11 cellular contexts compared by ENCODE assay signal in genomic region chr2:219293736-219294201, GRCh38. TPM values are rescaled to one million over a fixed set of nuclear protein-coding genes. Genes with fewer than 3 reads are reported as not detected.
DNase-seq lines count a peak whose midpoint lies in the region; ATAC-seq and TF ChIP-seq lines count a peak whose summit lies in the region.
"Had no signal": no experiment of that assay in that cellular context is flagged by ENCODE, and none has a peak within 500 bp of the region (broad histone marks: within the 10 kb centered on the region; RNA-seq: fewer than 3 reads in every experiment).

No MANE protein-coding gene starts in this region.

- no peak for TF ChIP-seq CTCF in type B pancreatic cell (conservative IDR thresholded peaks at IDR 0.05)

- H3K27ac Mint-ChIP-seq in activated naive CD4-positive, alpha-beta T cell treated with anti-CD3 and anti-CD28 coated beads, Interleukin-2, amount 10 ng/mL, durations not matched to agents 7 days and 5 days = no peak overlapping the region
- H3K27ac Mint-ChIP-seq in activated naive CD8-positive, alpha-beta T cell = peak overlapping the region; percentile 79
- peak overlapping the region; percentile 16 for H3K27ac Mint-ChIP-seq in type B pancreatic cell

- H3K4me1 Mint-ChIP-seq in activated naive CD4-positive, alpha-beta T cell treated with anti-CD3 and anti-CD28 coated beads, Interleukin-2, amount 10 ng/mL, durations not matched to agents 7 days and 5 days = peaks cover 31% of the 10 kb centered on the region
- H3K4me1 Mint-ChIP-seq in activated naive CD8-positive, alpha-beta T cell (ENCODE audit: low read depth) = peaks cover 22% of the 10 kb centered on the region
- no peaks in the 10 kb centered on the region for H3K4me1 Mint-ChIP-seq in type B pancreatic cell (ENCODE audit: unreplicated experiment)

- no peak for DNase-seq in activated naive CD4-positive, alpha-beta T cell treated with anti-CD3 and anti-CD28 coated beads, Interleukin-2, amount 10 ng/mL, durations not matched to agents 7 days and 5 days
- DNase-seq in activated naive CD4-positive, alpha-beta T cell treated with Interleukin-2 at 50 U/mL for 16 hours = no peak
- DNase-seq in mesenteric fat pad (ENCODE audit: low spot score) = peak; percentile 76
- no peak for DNase-seq in type B pancreatic cell (ENCODE audit: extremely low spot score, unreplicated experiment)
- no peak for DNase-seq in stimulated activated CD4-positive, alpha-beta T cell treated with anti-CD3 and anti-CD28 coated beads, Interleukin-12 subunit alpha, Interleukin-12 subunit beta, amount 100 ng/mL, for 4 hours
- DNase-seq: lower lobe of right lung had no signal

- H3K36me3 Mint-ChIP-seq in activated naive CD4-positive, alpha-beta T cell treated with anti-CD3 and anti-CD28 coated beads, Interleukin-2, amount 10 ng/mL, durations not matched to agents 7 days and 5 days = no peaks in the 10 kb centered on the region
- H3K36me3 Mint-ChIP-seq in activated naive CD8-positive, alpha-beta T cell = no peaks in the 10 kb centered on the region
- no peaks in the 10 kb centered on the region for H3K36me3 Mint-ChIP-seq in type B pancreatic cell

- CTCF ChIA-PET in activated naive CD4-positive, alpha-beta T cell treated with anti-CD3 and anti-CD28 coated beads, Interleukin-2, amount 10 ng/mL, durations not matched to agents 7 days and 5 days (lab: Charles Lee) = interaction anchor here (1.1 to 14.6 kb wide), 10 partner anchors 10 to 134 kb away, joined by 3 to 267 read pairs (median 8); partner anchors contain the start of genes DNAJB2, GLB1L, NHEJ1 and STK16

- no peaks in the 10 kb centered on the region for H3K9me3 Mint-ChIP-seq in activated naive CD4-positive, alpha-beta T cell treated with anti-CD3 and anti-CD28 coated beads, Interleukin-2, amount 10 ng/mL, durations not matched to agents 7 days and 5 days
- H3K9me3 Mint-ChIP-seq in activated naive CD8-positive, alpha-beta T cell (ENCODE audit: low read depth) = no peaks in the 10 kb centered on the region
- H3K9me3 Mint-ChIP-seq in type B pancreatic cell = no peaks in the 10 kb centered on the region

- peaks cover 72% of the 10 kb centered on the region for H3K27me3 Mint-ChIP-seq in activated naive CD4-positive, alpha-beta T cell treated with anti-CD3 and anti-CD28 coated beads, Interleukin-2, amount 10 ng/mL, durations not matched to agents 7 days and 5 days
- no peaks in the 10 kb centered on the region for H3K27me3 Mint-ChIP-seq in activated naive CD8-positive, alpha-beta T cell
- H3K27me3 Mint-ChIP-seq in type B pancreatic cell = peaks cover 39% of the 10 kb centered on the region

- ATAC-seq in HG02610 (IDR thresholded peaks at IDR 0.05; ENCODE audit: unreplicated experiment) (no peak), HG02852 (IDR thresholded peaks at IDR 0.05; ENCODE audit: unreplicated experiment) (no peak)

- H3K4me3 Mint-ChIP-seq in activated naive CD4-positive, alpha-beta T cell treated with anti-CD3 and anti-CD28 coated beads, Interleukin-2, amount 10 ng/mL, durations not matched to agents 7 days and 5 days = peak overlapping the region; percentile 44
- peak overlapping the region; percentile 80 for H3K4me3 Mint-ChIP-seq in activated naive CD8-positive, alpha-beta T cell
- H3K4me3 Mint-ChIP-seq in type B pancreatic cell = peak overlapping the region; percentile 83

RNA-seq across cellular contexts. Expression of gene DNAJB2, which starts 14.6 kb away (rescaled TPM):
- total RNA-seq in mesenteric fat pad (67.5 TPM), type B pancreatic cell (ENCODE audit: low replicate concordance) (68.5 and 109 TPM in 2 replicates)

RNA-seq across cellular contexts. Expression of gene PTPRN, which starts 15.4 kb away (rescaled TPM):
- total RNA-seq in mesenteric fat pad = not detected
- total RNA-seq in type B pancreatic cell (ENCODE audit: low replicate concordance) = 17.5 and 35.6 TPM in 2 replicates
- total RNA-seq: lower lobe of right lung, Right ventricle myocardium inferior had no signal

RNA-seq across cellular contexts. Expression of gene RESP18, which starts 38.8 kb away (rescaled TPM):
- total RNA-seq in mesenteric fat pad (not detected), type B pancreatic cell (ENCODE audit: low replicate concordance) (not detected in 2 replicates)
- total RNA-seq: epithelial cell of proximal tubule, lower lobe of right lung, Right ventricle myocardium inferior had no signal

RNA-seq across cellular contexts. Expression of gene TUBA4A, which starts 40.1 kb away (rescaled TPM):
- total RNA-seq in mesenteric fat pad = 21.7 TPM
- 25.4 and 81.1 TPM in 2 replicates for total RNA-seq in type B pancreatic cell (ENCODE audit: low replicate concordance)

RNA-seq across cellular contexts. Expression of gene TUBA4B, which starts 40.7 kb away (rescaled TPM):
- not detected for total RNA-seq in mesenteric fat pad
- total RNA-seq in type B pancreatic cell (ENCODE audit: low replicate concordance) = not detected in 2 replicates
- total RNA-seq: Right ventricle myocardium inferior had no signal

Comparison
In these comparisons a context has a peak if more than half of its experiments do, and no peak if none do; other contexts are left out.
1. RNA of gene PTPRN, which starts 15.4 kb away (total RNA-seq): 17.5 to 35.6 TPM in type B pancreatic cell; not detected in mesenteric fat pad (single experiment); every median in the first group is over 10 times any median in the second.
2. Peak in every context shown above with its lines, with median percentiles within 50 percentile points of each other: H3K4me3 Mint-ChIP-seq.